In genomic region chr17:73581379-73581778, GRCh38 we compare ENCODE assay signal across 22 cellular contexts.
DNase-seq lines count a peak whose midpoint lies in the region; ATAC-seq and TF ChIP-seq lines count a peak whose summit lies in the region.
"Had no signal": no experiment of that assay in that cellular context is flagged by ENCODE, and none has a peak within 500 bp of the region (broad histone marks: within the 10 kb centered on the region; RNA-seq: fewer than 3 reads in every experiment).

No MANE protein-coding gene starts in this region.

- POLR2A ChIA-PET in WTC11 (lab: Charles Lee): no interaction called here
- POLR2A ChIA-PET in activated CD4-positive, alpha-beta memory T cell treated with anti-CD3 and anti-CD28 coated beads, Interleukin-2, amount 10 ng/mL, durations not matched to agents 7 days and 5 days (lab: Charles Lee): no interaction called here

- H3K9me3 Mint-ChIP-seq in WTC11: no peaks in the 10 kb centered on the region
- H3K9me3 Mint-ChIP-seq in neural progenitor cell: no peaks in the 10 kb centered on the region
- H3K9me3 Mint-ChIP-seq in activated CD4-positive, alpha-beta memory T cell treated with anti-CD3 and anti-CD28 coated beads, Interleukin-2, amount 10 ng/mL, durations not matched to agents 7 days and 5 days: no peaks in the 10 kb centered on the region
- H3K9me3 Mint-ChIP-seq: CD4-positive, alpha-beta memory T cell; GM23338; H9 had no signal

- H3K36me3 Mint-ChIP-seq in WTC11 (no peaks in the 10 kb centered on the region), neural progenitor cell (peaks cover 9% of the 10 kb centered on the region)
- H3K36me3 Mint-ChIP-seq in activated CD4-positive, alpha-beta memory T cell treated with anti-CD3 and anti-CD28 coated beads, Interleukin-2, amount 10 ng/mL, durations not matched to agents 7 days and 5 days (ENCODE audit: low read depth): no peaks in the 10 kb centered on the region
- H3K36me3 Mint-ChIP-seq: CD4-positive, alpha-beta memory T cell had no signal

- 78% methylated on average over 7 of the region's 7 CpGs; no CpG with 5 or more reads in 1 of the 2 donors for WGBS in body of pancreas, 2 donors

- no peak overlapping the region for H3K4me3 ChIP-seq in neural progenitor cell
- H3K4me3 ChIP-seq in body of pancreas: no peak overlapping the region
- H3K4me3 ChIP-seq: A549, GM23338 had no signal

- TF ChIP-seq POLR2A in body of pancreas (IDR thresholded peaks at IDR 0.05): no peak

- intact Hi-C loops in Right ventricle myocardium superior (cut with DNase I) (no loop called here), left ventricle myocardium superior (cut with micrococcal nuclease) (no loop called here), body of pancreas (cut with DNase I) (no loop called here)

- H3F3A ChIP-seq in neural progenitor cell (ENCODE audit: low read depth): no peaks in the 10 kb centered on the region

- H3K79me2 ChIP-seq in neural progenitor cell (ENCODE audit: low read depth): peaks cover 6% of the 10 kb centered on the region

- H3K27me3 Mint-ChIP-seq in WTC11 (ENCODE audit: low read depth): no peaks in the 10 kb centered on the region
- peaks cover 10% of the 10 kb centered on the region for H3K27me3 Mint-ChIP-seq in neural progenitor cell (ENCODE audit: insufficient read depth, low read depth)
- no peaks in the 10 kb centered on the region for H3K27me3 Mint-ChIP-seq in activated CD4-positive, alpha-beta memory T cell treated with anti-CD3 and anti-CD28 coated beads, Interleukin-2, amount 10 ng/mL, durations not matched to agents 7 days and 5 days
- H3K27me3 Mint-ChIP-seq: CD4-positive, alpha-beta memory T cell had no signal

- H3K27me3 ChIP-seq in neural progenitor cell: no peaks in the 10 kb centered on the region
- H3K27me3 ChIP-seq in body of pancreas: no peaks in the 10 kb centered on the region

- CTCF ChIA-PET in WTC11 (lab: Charles Lee): interaction anchor here (2.3 kb wide), 1 partner anchor 14 kb away, joined by 6 read pairs; no protein-coding TSS in a partner anchor
- CTCF ChIA-PET in activated CD4-positive, alpha-beta memory T cell treated with anti-CD3 and anti-CD28 coated beads, Interleukin-2, amount 10 ng/mL, durations not matched to agents 7 days and 5 days (lab: Charles Lee): no interaction called here

- no peak overlapping the region for H2AFZ ChIP-seq in neural progenitor cell (replicated peaks)
- H2AFZ ChIP-seq: GM23338 had no signal

- ATAC-seq in Right ventricle myocardium superior (ENCODE audit: poor library complexity) (no peak), left ventricle myocardium superior (no peak), WTC11 (no peak), body of pancreas (no peak)
- ATAC-seq: A549, GM23338, HCT116 had no signal

- H3K27ac ChIP-seq in neural progenitor cell (no peak overlapping the region), body of pancreas (no peak overlapping the region)
- H3K27ac ChIP-seq: A549 had no signal

- no peak overlapping the region for H3K27ac Mint-ChIP-seq in WTC11
- H3K27ac Mint-ChIP-seq in neural progenitor cell: peak overlapping the region; percentile 79
- H3K27ac Mint-ChIP-seq in activated CD4-positive, alpha-beta memory T cell treated with anti-CD3 and anti-CD28 coated beads, Interleukin-2, amount 10 ng/mL, durations not matched to agents 7 days and 5 days: no peak overlapping the region
- H3K27ac Mint-ChIP-seq: GM23338 had no signal

- no peak for TF ChIP-seq CTCF in WTC11 (IDR thresholded peaks at IDR 0.05)
- no peak for TF ChIP-seq CTCF in neural progenitor cell (IDR thresholded peaks at IDR 0.05)
- TF ChIP-seq CTCF in body of pancreas (IDR thresholded peaks at IDR 0.05): no peak

- H3K36me3 ChIP-seq in neural progenitor cell (no peaks in the 10 kb centered on the region), body of pancreas (replicated peaks in 1 of 2; ENCODE audit: insufficient read depth in 1 of 2, low read depth in 2 of 2) (no peaks in the 10 kb centered on the region)
- H3K36me3 ChIP-seq: BE2C had no signal

- H3K4me1 Mint-ChIP-seq in WTC11: peaks cover 20% of the 10 kb centered on the region
- H3K4me1 Mint-ChIP-seq in neural progenitor cell: peaks cover 40% of the 10 kb centered on the region
- H3K4me1 Mint-ChIP-seq in activated CD4-positive, alpha-beta memory T cell treated with anti-CD3 and anti-CD28 coated beads, Interleukin-2, amount 10 ng/mL, durations not matched to agents 7 days and 5 days: no peaks in the 10 kb centered on the region

- H3K4me2 ChIP-seq in neural progenitor cell: no peak overlapping the region
- H3K4me2 ChIP-seq: A549, GM23338 had no signal

- H3K9ac ChIP-seq in neural progenitor cell: no peak overlapping the region

- H3K4me3 Mint-ChIP-seq in WTC11: no peak overlapping the region
- no peak overlapping the region for H3K4me3 Mint-ChIP-seq in neural progenitor cell
- H3K4me3 Mint-ChIP-seq in activated CD4-positive, alpha-beta memory T cell treated with anti-CD3 and anti-CD28 coated beads, Interleukin-2, amount 10 ng/mL, durations not matched to agents 7 days and 5 days: no peak overlapping the region
- H3K4me3 Mint-ChIP-seq: CD4-positive, alpha-beta memory T cell; GM23338; H9 had no signal

- H3K9me3 ChIP-seq in neural progenitor cell (ENCODE audit: low read depth) (no peaks in the 10 kb centered on the region), body of pancreas (no peaks in the 10 kb centered on the region)
- H3K9me3 ChIP-seq: A549, BE2C had no signal

- H4K20me1 ChIP-seq in neural progenitor cell (ENCODE audit: low read depth): peaks cover 91% of the 10 kb centered on the region

- DNase-seq in Right ventricle myocardium superior: peak; percentile 8
- DNase-seq in left ventricle myocardium superior: no peak
- DNase-seq in WTC11 (ENCODE audit: low spot score): no peak
- DNase-seq in neural progenitor cell (ENCODE audit: low spot score): no peak
- no peak for DNase-seq in body of pancreas
- DNase-seq in NCI-H146 treated with DMSO at 0.1 percent for 48 hours (lab: John Stamatoyannopoulos, UW; ENCODE audit: unreplicated experiment): no peak
- no peak for DNase-seq in activated CD4-positive, alpha-beta memory T cell treated with anti-CD3 and anti-CD28 coated beads, Interleukin-2, amount 10 ng/mL, durations not matched to agents 7 days and 5 days
- DNase-seq: 8988T; ACHN; AML-193; BE2C; C1 segment of cervical spinal cord; Calu3; CD4-positive, alpha-beta memory T cell; COR-L47; DMS53; DMS79 treated with DMSO at 0.1 percent for 48 hours; GF-D8; H9 had no signal

- H3K4me1 ChIP-seq in neural progenitor cell: peaks cover 3% of the 10 kb centered on the region
- H3K4me1 ChIP-seq in body of pancreas: no peaks in the 10 kb centered on the region
- H3K4me1 ChIP-seq: A549 had no signal

TF ChIP-seq in WTC11, 78 proteins besides CTCF, POLR2A, EP300 and RAD21:
- TF ChIP-seq CREB1 (CRISPR knock-in tag; IDR thresholded peaks at IDR 0.05) (0 out of 2 replicates have a peak, but pooled peaks have one; percentile 26), ZNF423 (CRISPR knock-in tag; IDR thresholded peaks at IDR 0.05) (no peak)
